1 cellular context compared by ENCODE assay signal in the genomic region with DNA sequence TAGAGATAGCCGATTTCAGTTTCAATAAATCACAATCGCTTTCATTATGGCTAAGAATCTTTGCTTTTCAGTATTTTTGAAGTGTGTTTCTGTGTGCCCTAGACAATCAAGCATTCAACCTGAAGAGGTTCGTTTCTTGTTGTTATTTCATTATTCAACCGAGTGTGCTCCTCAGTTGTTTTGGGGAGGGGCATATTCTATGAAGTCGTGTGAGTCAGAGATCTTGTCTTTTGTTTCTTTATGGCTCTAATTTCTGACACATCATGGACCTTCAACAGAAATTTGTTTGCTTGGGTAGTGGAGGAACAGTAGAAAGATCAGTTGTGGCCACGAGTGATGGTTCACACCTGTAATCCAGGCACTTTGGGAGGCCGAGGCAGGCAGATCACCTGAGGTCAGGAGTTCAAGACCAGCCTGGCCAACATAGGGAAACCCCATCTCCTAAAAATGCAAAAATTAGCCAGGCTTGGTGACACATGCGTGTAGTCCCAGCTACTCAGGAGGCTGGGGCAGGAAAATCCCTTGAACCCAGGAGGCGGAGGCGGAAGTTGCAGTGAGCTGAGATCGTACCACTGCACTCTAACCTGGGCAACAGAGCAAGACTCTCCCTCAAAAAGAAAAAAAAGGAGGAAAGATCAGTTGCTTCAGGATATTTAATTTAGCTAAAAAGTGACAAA.
TF ChIP-seq lines count a peak whose summit lies in the region.

No MANE protein-coding gene starts in this region.

TF ChIP-seq in GM12878, 131 proteins besides CTCF, POLR2A, EP300 and RAD21 (continued from another document):
- TF ChIP-seq, protein P1, sequence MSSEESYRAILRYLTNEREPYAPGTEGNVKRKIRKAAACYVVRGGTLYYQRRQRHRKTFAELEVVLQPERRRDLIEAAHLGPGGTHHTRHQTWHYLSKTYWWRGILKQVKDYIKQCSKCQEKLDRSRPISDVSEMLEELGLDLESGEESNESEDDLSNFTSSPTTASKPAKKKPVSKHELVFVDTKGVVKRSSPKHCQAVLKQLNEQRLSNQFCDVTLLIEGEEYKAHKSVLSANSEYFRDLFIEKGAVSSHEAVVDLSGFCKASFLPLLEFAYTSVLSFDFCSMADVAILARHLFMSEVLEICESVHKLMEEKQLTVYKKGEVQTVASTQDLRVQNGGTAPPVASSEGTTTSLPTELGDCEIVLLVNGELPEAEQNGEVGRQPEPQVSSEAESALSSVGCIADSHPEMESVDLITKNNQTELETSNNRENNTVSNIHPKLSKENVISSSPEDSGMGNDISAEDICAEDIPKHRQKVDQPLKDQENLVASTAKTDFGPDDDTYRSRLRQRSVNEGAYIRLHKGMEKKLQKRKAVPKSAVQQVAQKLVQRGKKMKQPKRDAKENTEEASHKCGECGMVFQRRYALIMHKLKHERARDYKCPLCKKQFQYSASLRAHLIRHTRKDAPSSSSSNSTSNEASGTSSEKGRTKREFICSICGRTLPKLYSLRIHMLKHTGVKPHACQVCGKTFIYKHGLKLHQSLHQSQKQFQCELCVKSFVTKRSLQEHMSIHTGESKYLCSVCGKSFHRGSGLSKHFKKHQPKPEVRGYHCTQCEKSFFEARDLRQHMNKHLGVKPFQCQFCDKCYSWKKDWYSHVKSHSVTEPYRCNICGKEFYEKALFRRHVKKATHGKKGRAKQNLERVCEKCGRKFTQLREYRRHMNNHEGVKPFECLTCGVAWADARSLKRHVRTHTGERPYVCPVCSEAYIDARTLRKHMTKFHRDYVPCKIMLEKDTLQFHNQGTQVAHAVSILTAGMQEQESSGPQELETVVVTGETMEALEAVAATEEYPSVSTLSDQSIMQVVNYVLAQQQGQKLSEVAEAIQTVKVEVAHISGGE (CRISPR knock-in tag; IDR thresholded peaks at IDR 0.05) = no peak
- TF ChIP-seq, protein P2, sequence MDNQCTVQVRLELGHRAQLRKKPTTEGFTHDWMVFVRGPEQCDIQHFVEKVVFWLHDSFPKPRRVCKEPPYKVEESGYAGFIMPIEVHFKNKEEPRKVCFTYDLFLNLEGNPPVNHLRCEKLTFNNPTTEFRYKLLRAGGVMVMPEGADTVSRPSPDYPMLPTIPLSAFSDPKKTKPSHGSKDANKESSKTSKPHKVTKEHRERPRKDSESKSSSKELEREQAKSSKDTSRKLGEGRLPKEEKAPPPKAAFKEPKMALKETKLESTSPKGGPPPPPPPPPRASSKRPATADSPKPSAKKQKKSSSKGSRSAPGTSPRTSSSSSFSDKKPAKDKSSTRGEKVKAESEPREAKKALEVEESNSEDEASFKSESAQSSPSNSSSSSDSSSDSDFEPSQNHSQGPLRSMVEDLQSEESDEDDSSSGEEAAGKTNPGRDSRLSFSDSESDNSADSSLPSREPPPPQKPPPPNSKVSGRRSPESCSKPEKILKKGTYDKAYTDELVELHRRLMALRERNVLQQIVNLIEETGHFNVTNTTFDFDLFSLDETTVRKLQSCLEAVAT (IDR thresholded peaks at IDR 0.05) = no peak
- TF ChIP-seq JUNB (IDR thresholded peaks at IDR 0.05) (0 out of 2 replicates have a peak, but pooled peaks have one; percentile 22), ZNF274 (IDR thresholded peaks at IDR 0.05; ENCODE audit: insufficient read depth, insufficient read length) (no peak), RBBP5 (conservative IDR thresholded peaks at IDR 0.05) (no peak), EED (IDR thresholded peaks at IDR 0.05; ENCODE audit: low read depth) (peak; percentile 43; the same call in 1 of the 2 replicates)
- TF ChIP-seq, protein P3, sequence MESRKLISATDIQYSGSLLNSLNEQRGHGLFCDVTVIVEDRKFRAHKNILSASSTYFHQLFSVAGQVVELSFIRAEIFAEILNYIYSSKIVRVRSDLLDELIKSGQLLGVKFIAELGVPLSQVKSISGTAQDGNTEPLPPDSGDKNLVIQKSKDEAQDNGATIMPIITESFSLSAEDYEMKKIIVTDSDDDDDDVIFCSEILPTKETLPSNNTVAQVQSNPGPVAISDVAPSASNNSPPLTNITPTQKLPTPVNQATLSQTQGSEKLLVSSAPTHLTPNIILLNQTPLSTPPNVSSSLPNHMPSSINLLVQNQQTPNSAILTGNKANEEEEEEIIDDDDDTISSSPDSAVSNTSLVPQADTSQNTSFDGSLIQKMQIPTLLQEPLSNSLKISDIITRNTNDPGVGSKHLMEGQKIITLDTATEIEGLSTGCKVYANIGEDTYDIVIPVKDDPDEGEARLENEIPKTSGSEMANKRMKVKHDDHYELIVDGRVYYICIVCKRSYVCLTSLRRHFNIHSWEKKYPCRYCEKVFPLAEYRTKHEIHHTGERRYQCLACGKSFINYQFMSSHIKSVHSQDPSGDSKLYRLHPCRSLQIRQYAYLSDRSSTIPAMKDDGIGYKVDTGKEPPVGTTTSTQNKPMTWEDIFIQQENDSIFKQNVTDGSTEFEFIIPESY (IDR thresholded peaks at IDR 0.05) = no peak
